8 cellular contexts compared by ENCODE assay signal in genomic region chr6:28136585-28137457, GRCh38. TPM values are rescaled to one million over a fixed set of nuclear protein-coding genes. Genes with fewer than 3 reads are reported as not detected.
A peak's percentile ranks its signal among the peaks of the same experiment; 100 is the strongest.
DNase-seq lines count a peak whose midpoint lies in the region; ATAC-seq and TF ChIP-seq lines count a peak whose summit lies in the region.

No MANE protein-coding gene starts in this region.

- H3K27me3 ChIP-seq in BJ (ENCODE audit: control insufficient read depth, insufficient read depth, low read length): no peaks in the 10 kb centered on the region
- H3K27me3 ChIP-seq in liver (ENCODE audit: control insufficient read depth in 4 of 4, insufficient read depth in 4 of 4, low read length in 3 of 4): no peaks in the 10 kb centered on the region

- WGBS in liver: under 1% methylated on average over 57 of the region's 57 CpGs

- H3K9me3 ChIP-seq in liver (ENCODE audit: control insufficient read depth in 4 of 4, low read length in 3 of 4): no peaks in the 10 kb centered on the region

- POLR2A ChIA-PET in BJ (lab: Charles Lee): interaction anchor here (0.8 kb wide), 1 partner anchor 32 kb away, joined by 3 read pairs; no protein-coding TSS in a partner anchor

- peak overlapping the region; percentile 76 for H3K4me3 ChIP-seq in BJ (ENCODE audit: low read depth, low read length)
- peak overlapping the region; percentile 64 to 86 (median 85) for H3K4me3 ChIP-seq in liver (ENCODE audit: low read depth in 1 of 3, low read length in 3 of 3)

- peaks cover 2 to 30% (median 19%) of the 10 kb centered on the region in 4 donors for H3K4me1 ChIP-seq in liver (ENCODE audit: control insufficient read depth in 4 of 4, insufficient read depth in 4 of 4, low read length in 3 of 4)

- ATAC-seq in GM19324 (IDR thresholded peaks at IDR 0.05; ENCODE audit: low FRiP score, unreplicated experiment) (peak; percentile 67), HG03469 (IDR thresholded peaks at IDR 0.05; ENCODE audit: unreplicated experiment) (peak; percentile 34)

- peak overlapping the region; percentile 96 for H3K9ac ChIP-seq in liver (ENCODE audit: low read depth in 1 of 2, low read length in 2 of 2)

- H3K36me3 ChIP-seq in BJ (ENCODE audit: control insufficient read depth, insufficient read depth, low read length): peaks cover 1% of the 10 kb centered on the region; the same call in 1 of the 2 replicates
- H3K36me3 ChIP-seq in liver (ENCODE audit: control insufficient read depth in 4 of 4, insufficient read depth in 3 of 4, low read depth in 1 of 4, low read length in 3 of 4): no peaks in the 10 kb centered on the region

- TF ChIP-seq CTCF in BJ (IDR thresholded peaks at IDR 0.05; ENCODE audit: insufficient read depth, low read depth, low read length) (no peak), liver (IDR thresholded peaks at IDR 0.05; ENCODE audit: low read depth, low read length, missing input control) (no peak)

- CTCF ChIA-PET in BJ (lab: Yijun Ruan, JAX): interaction anchor here (1.5 to 2.1 kb wide), 2 partner anchors 219 to 244 kb away, joined by 3 to 11 read pairs; no protein-coding TSS in a partner anchor

- DNase-seq in BJ (ENCODE audit: low read depth): no peak
- DNase-seq in NCI-H69 (lab: John Stamatoyannopoulos, UW): peak; percentile 98
- DNase-seq in activated CD4-positive, alpha-beta T cell treated with anti-CD3 and anti-CD28 coated beads, Interleukin-2, amount 50 U/mL, for 4 hours: peak; percentile 64 to 66
- DNase-seq in dermis microvascular lymphatic vessel endothelial cell (ENCODE audit: low read depth in 2 of 2): peak; percentile 79 to 92
- peak; percentile 74 for DNase-seq in stimulated activated CD4-positive, alpha-beta T cell treated with anti-CD3 and anti-CD28 coated beads, Interleukin-4, amount 100 ng/mL, for 1 hour

- H3K27ac ChIP-seq in liver (ENCODE audit: low read depth in 1 of 2, low read length in 2 of 2): peak overlapping the region; percentile 88 to 91

- peak; percentile 51 to 57 for TF ChIP-seq RAD21 in liver (IDR thresholded peaks at IDR 0.05)

TF ChIP-seq in liver, 16 proteins besides CTCF, POLR2A, EP300 and RAD21:
- TF ChIP-seq MAX (IDR thresholded peaks at IDR 0.05) (peak; percentile 54), RXRA (IDR thresholded peaks at IDR 0.05) (peak; percentile 44 to 56), HNF4A (conservative IDR thresholded peaks at IDR 0.05) (peak; percentile 27 to 42), EGR1 (IDR thresholded peaks at IDR 0.05; ENCODE audit: low read depth in 2 of 2) (peak; percentile 35 to 70), FOXA2 (IDR thresholded peaks at IDR 0.05) (no peak), HNF4G (IDR thresholded peaks at IDR 0.05) (no peak), JUND (IDR thresholded peaks at IDR 0.05) (no peak), SP1 (IDR thresholded peaks at IDR 0.05) (peak; percentile 52), YY1 (IDR thresholded peaks at IDR 0.05) (peak; percentile 88), GABPA (IDR thresholded peaks at IDR 0.05 in 1 of 2, conservative IDR thresholded peaks at IDR 0.05 in 1 of 2) (peak; percentile 93 to 97), TAF1 (conservative IDR thresholded peaks at IDR 0.05) (peak; percentile 67), FOXA1 (IDR thresholded peaks at IDR 0.05) (no peak), NR2F2 (IDR thresholded peaks at IDR 0.05) (peak; percentile 70)
- TF ChIP-seq, protein P1, sequence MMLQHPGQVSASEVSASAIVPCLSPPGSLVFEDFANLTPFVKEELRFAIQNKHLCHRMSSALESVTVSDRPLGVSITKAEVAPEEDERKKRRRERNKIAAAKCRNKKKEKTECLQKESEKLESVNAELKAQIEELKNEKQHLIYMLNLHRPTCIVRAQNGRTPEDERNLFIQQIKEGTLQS (IDR thresholded peaks at IDR 0.05): peak; percentile 45
- TF ChIP-seq, protein P2, sequence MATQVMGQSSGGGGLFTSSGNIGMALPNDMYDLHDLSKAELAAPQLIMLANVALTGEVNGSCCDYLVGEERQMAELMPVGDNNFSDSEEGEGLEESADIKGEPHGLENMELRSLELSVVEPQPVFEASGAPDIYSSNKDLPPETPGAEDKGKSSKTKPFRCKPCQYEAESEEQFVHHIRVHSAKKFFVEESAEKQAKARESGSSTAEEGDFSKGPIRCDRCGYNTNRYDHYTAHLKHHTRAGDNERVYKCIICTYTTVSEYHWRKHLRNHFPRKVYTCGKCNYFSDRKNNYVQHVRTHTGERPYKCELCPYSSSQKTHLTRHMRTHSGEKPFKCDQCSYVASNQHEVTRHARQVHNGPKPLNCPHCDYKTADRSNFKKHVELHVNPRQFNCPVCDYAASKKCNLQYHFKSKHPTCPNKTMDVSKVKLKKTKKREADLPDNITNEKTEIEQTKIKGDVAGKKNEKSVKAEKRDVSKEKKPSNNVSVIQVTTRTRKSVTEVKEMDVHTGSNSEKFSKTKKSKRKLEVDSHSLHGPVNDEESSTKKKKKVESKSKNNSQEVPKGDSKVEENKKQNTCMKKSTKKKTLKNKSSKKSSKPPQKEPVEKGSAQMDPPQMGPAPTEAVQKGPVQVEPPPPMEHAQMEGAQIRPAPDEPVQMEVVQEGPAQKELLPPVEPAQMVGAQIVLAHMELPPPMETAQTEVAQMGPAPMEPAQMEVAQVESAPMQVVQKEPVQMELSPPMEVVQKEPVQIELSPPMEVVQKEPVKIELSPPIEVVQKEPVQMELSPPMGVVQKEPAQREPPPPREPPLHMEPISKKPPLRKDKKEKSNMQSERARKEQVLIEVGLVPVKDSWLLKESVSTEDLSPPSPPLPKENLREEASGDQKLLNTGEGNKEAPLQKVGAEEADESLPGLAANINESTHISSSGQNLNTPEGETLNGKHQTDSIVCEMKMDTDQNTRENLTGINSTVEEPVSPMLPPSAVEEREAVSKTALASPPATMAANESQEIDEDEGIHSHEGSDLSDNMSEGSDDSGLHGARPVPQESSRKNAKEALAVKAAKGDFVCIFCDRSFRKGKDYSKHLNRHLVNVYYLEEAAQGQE (IDR thresholded peaks at IDR 0.05): peak; percentile 66
- TF ChIP-seq, protein P3, sequence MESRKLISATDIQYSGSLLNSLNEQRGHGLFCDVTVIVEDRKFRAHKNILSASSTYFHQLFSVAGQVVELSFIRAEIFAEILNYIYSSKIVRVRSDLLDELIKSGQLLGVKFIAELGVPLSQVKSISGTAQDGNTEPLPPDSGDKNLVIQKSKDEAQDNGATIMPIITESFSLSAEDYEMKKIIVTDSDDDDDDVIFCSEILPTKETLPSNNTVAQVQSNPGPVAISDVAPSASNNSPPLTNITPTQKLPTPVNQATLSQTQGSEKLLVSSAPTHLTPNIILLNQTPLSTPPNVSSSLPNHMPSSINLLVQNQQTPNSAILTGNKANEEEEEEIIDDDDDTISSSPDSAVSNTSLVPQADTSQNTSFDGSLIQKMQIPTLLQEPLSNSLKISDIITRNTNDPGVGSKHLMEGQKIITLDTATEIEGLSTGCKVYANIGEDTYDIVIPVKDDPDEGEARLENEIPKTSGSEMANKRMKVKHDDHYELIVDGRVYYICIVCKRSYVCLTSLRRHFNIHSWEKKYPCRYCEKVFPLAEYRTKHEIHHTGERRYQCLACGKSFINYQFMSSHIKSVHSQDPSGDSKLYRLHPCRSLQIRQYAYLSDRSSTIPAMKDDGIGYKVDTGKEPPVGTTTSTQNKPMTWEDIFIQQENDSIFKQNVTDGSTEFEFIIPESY (IDR thresholded peaks at IDR 0.05): peak; percentile 98

RNA-seq across cellular contexts. Expression of gene ZKSCAN8, which starts 4.9 kb away (rescaled TPM):
- polyA plus RNA-seq in BJ (2011; rRNA removed) (5.5 and 8.3 TPM in 2 replicates), liver (1 to 10 TPM; 2.4 to 2.6 TPM)
- polyA minus RNA-seq in BJ (2011; rRNA and poly(A)+ RNA removed): 13.7 and 19.1 TPM in 2 replicates
- total RNA-seq in dermis microvascular lymphatic vessel endothelial cell (9.6 and 15.2 TPM in 2 replicates), liver (10 to 100 TPM; 11.0 to 13.4 TPM)

RNA-seq across cellular contexts. Expression of gene ZSCAN16, which starts 12.4 kb away (rescaled TPM):
- polyA plus RNA-seq in BJ (2011; rRNA removed): 1.8 and 2.3 TPM in 2 replicates
- polyA minus RNA-seq in BJ (2011; rRNA and poly(A)+ RNA removed): 0.57 and 1.1 TPM in 2 replicates
- total RNA-seq in dermis microvascular lymphatic vessel endothelial cell: 10.5 and 12.1 TPM in 2 replicates
- 1 to 10 TPM; 1.5 to 3.5 TPM for total RNA-seq in liver
- 1 to 10 TPM; 1.9 to 3.4 TPM for polyA plus RNA-seq in liver

RNA-seq across cellular contexts. Expression of gene ZNF165, which starts 56.5 kb away (rescaled TPM):
- polyA plus RNA-seq in BJ (2011; rRNA removed): 0.10 and 0.38 TPM in 2 replicates
- polyA minus RNA-seq in BJ (2011; rRNA and poly(A)+ RNA removed): 0.14 and 0.21 TPM in 2 replicates
- 0.25 and 0.39 TPM in 2 replicates for total RNA-seq in dermis microvascular lymphatic vessel endothelial cell
- total RNA-seq in liver: 1 to 10 TPM in 1 of 2 donors, under 1 TPM in 1; 0.51 to 1.3 TPM
- under 1 TPM; 0.54 to 0.62 TPM for polyA plus RNA-seq in liver
